In genomic region chr2:199818001-199818400, GRCh38 we compare ENCODE assay signal across 21 cellular contexts. TPM values are rescaled to one million over a fixed set of nuclear protein-coding genes. Genes with fewer than 3 reads are reported as not detected.
DNase-seq lines count a peak whose midpoint lies in the region; ATAC-seq and TF ChIP-seq lines count a peak whose summit lies in the region.
"Had no signal": no experiment of that assay in that cellular context is flagged by ENCODE, and none has a peak within 500 bp of the region (broad histone marks: within the 10 kb centered on the region; RNA-seq: fewer than 3 reads in every experiment).

No MANE protein-coding gene starts in this region.

- 83% methylated on average over 2 of the region's 2 CpGs for WGBS in suprapubic skin
- 29 to 58% (median 42%) methylated on average over 2 of the region's 2 CpGs for WGBS in stomach, 5 donors

- H3K9me3 ChIP-seq in suprapubic skin (no peaks in the 10 kb centered on the region), stomach (no peaks in the 10 kb centered on the region)
- H3K9me3 ChIP-seq: neutrophil, psoas muscle had no signal

- TF ChIP-seq EP300 in suprapubic skin (IDR thresholded peaks at IDR 0.05) = no peak
- TF ChIP-seq EP300 in stomach (IDR thresholded peaks at IDR 0.05) = no peak

- H3K4me1 ChIP-seq in suprapubic skin = no peaks in the 10 kb centered on the region
- H3K4me1 ChIP-seq in stomach = no peaks in the 10 kb centered on the region
- H3K4me1 ChIP-seq: psoas muscle had no signal

- no peaks in the 10 kb centered on the region for H3K27me3 ChIP-seq in suprapubic skin
- H3K27me3 ChIP-seq in stomach = no peaks in the 10 kb centered on the region
- H3K27me3 ChIP-seq: neutrophil had no signal

- intact Hi-C loops in stomach (cut with DNase I; ENCODE audit: low total_unique reads) = no loop called here

- H3K4me3 ChIP-seq in suprapubic skin (no peak overlapping the region), stomach (no peak overlapping the region)
- H3K4me3 ChIP-seq: psoas muscle had no signal

- DNase-seq in NCI-H510A treated with DMSO at 0.1 percent for 48 hours (lab: John Stamatoyannopoulos, UW) (peak; percentile 78), NCI-H510A (lab: John Stamatoyannopoulos, UW) (no peak), NCI-H2029 (lab: John Stamatoyannopoulos, UW) (peak; percentile 66), NOMO-1 treated with DMSO at 0.1 percent for 48 hours (lab: John Stamatoyannopoulos, UW; ENCODE audit: unreplicated experiment) (peak; percentile 72), suprapubic skin (ENCODE audit: low spot score in 2 of 2) (no peak), stomach (no peak)
- DNase-seq: activated CD8-positive, alpha-beta memory T cell treated with anti-CD3 and anti-CD28 coated beads for 24 hours; activated naive CD4-positive, alpha-beta T cell treated with Interleukin-2 at 50 U/mL for 16 hours; activated T-cell treated with anti-CD3 and anti-CD28 coated beads, Interleukin-2, amount 50 U/mL, for 24 hours; CD4-positive, CD25-positive, alpha-beta regulatory T cell; DND-41; GOT3; kidney glomerular epithelial cell; NCI-H1694; NCI-H82; psoas muscle; SIG-M5 had no signal

- H3K27ac ChIP-seq in suprapubic skin (no peak overlapping the region), stomach (no peak overlapping the region)
- H3K27ac ChIP-seq: neutrophil, psoas muscle had no signal

- TF ChIP-seq CTCF in suprapubic skin (IDR thresholded peaks at IDR 0.05) (no peak), stomach (IDR thresholded peaks at IDR 0.05) (no peak)

- no peaks in the 10 kb centered on the region for H3K36me3 ChIP-seq in suprapubic skin
- H3K36me3 ChIP-seq in stomach = no peaks in the 10 kb centered on the region
- H3K36me3 ChIP-seq: neutrophil had no signal

- no peak for TF ChIP-seq POLR2A in suprapubic skin (IDR thresholded peaks at IDR 0.05)
- TF ChIP-seq POLR2A in stomach (IDR thresholded peaks at IDR 0.05) = no peak

- ATAC-seq in GM21737 (IDR thresholded peaks at IDR 0.05; ENCODE audit: unreplicated experiment) (no peak), GM18870 (IDR thresholded peaks at IDR 0.05; ENCODE audit: unreplicated experiment) (no peak)
- ATAC-seq: Panc1, psoas muscle had no signal

RNA-seq across cellular contexts. Expression of gene FTCDNL1, which starts 33.0 kb away (rescaled TPM):
- 1 to 10 TPM; 2.8 to 7.3 (median 5.5) TPM for total RNA-seq in suprapubic skin
- 1 to 10 TPM in 1 of 5 donors, under 1 TPM in 1, not detected in 3; 0.58 to 2.8 TPM for total RNA-seq in stomach
- under 1 TPM in 2 of 3 donors, not detected in 1; 0.31 to 0.98 TPM for polyA plus RNA-seq in stomach

Comparison
In these comparisons a context has a peak if more than half of its experiments do, and no peak if none do; other contexts are left out.
1. DNase-seq: peak in NCI-H510A treated with DMSO at 0.1 percent for 48 hours (single experiment), NCI-H2029 (single experiment) and NOMO-1 treated with DMSO at 0.1 percent for 48 hours (single experiment); none in NCI-H510A (single experiment), suprapubic skin (0 of 2) and stomach (single experiment).